In the genomic region with DNA sequence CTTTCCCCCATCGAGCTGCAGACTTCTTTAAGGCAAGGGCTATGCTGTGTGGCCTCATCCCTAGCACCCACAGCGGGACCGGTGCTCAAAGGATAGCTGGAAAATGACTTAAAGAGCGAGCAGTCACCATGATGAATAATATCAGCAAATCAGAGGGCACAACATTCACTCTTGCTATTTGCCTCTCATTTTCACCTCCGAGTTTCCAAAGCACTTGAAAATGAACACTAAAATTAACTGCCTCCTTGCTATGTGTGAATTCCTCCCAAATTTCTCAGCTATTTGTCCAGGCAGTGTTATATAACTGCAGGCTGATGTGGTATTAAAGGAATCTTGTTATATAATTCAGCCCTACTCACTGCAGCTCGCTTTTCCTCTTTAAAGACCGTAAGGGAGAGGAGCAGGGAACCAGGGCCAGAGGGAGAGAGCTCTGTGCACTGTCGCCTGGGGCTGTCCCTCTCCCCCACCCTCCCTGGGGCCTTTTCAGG, we compare ENCODE assay signal across 2 cellular contexts.
TF ChIP-seq lines count a peak whose summit lies in the region.

No MANE protein-coding gene starts in this region.

TF ChIP-seq in A549, 52 proteins besides CTCF, POLR2A, EP300 and RAD21:
- TF ChIP-seq NR3C1 (IDR thresholded peaks at IDR 0.05): no peak

TF ChIP-seq in H1, 55 proteins besides CTCF, POLR2A, EP300 and RAD21:
- TF ChIP-seq KDM1A (IDR thresholded peaks at IDR 0.05; ENCODE audit: borderline replicate concordance, low read length) (no peak), SRF (IDR thresholded peaks at IDR 0.05; ENCODE audit: low read depth, low read length) (no peak), SUZ12 (IDR thresholded peaks at IDR 0.05; ENCODE audit: low read length) (no peak), CEBPB (IDR thresholded peaks at IDR 0.05; ENCODE audit: low read depth, low read length) (no peak), TAF7 (optimal IDR thresholded peaks at IDR 0.05; ENCODE audit: borderline replicate concordance, low read depth, low read length) (no peak), BCL11A (IDR thresholded peaks at IDR 0.05; ENCODE audit: low read depth in 2 of 2, low read length in 2 of 2) (no peak), YY1 (IDR thresholded peaks at IDR 0.05; ENCODE audit: low read depth, low read length) (no peak), CTBP2 (IDR thresholded peaks at IDR 0.05; ENCODE audit: borderline replicate concordance, insufficient read depth, insufficient read length, low read length) (no peak), SAP30 (IDR thresholded peaks at IDR 0.05; ENCODE audit: insufficient read depth, insufficient replicate concordance, low read length) (no peak), MAFK (IDR thresholded peaks at IDR 0.05; ENCODE audit: low read depth, low read length) (no peak), SP1 (IDR thresholded peaks at IDR 0.05; ENCODE audit: low read depth, low read length) (no peak), BACH1 (IDR thresholded peaks at IDR 0.05; ENCODE audit: low read length) (no peak), FOSL1 (IDR thresholded peaks at IDR 0.05; ENCODE audit: insufficient read depth, low read depth, low read length) (no peak)
- TF ChIP-seq, protein P1, sequence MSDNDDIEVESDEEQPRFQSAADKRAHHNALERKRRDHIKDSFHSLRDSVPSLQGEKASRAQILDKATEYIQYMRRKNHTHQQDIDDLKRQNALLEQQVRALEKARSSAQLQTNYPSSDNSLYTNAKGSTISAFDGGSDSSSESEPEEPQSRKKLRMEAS (IDR thresholded peaks at IDR 0.05): no peak
